10 cellular contexts compared by ENCODE assay signal in the genomic region with DNA sequence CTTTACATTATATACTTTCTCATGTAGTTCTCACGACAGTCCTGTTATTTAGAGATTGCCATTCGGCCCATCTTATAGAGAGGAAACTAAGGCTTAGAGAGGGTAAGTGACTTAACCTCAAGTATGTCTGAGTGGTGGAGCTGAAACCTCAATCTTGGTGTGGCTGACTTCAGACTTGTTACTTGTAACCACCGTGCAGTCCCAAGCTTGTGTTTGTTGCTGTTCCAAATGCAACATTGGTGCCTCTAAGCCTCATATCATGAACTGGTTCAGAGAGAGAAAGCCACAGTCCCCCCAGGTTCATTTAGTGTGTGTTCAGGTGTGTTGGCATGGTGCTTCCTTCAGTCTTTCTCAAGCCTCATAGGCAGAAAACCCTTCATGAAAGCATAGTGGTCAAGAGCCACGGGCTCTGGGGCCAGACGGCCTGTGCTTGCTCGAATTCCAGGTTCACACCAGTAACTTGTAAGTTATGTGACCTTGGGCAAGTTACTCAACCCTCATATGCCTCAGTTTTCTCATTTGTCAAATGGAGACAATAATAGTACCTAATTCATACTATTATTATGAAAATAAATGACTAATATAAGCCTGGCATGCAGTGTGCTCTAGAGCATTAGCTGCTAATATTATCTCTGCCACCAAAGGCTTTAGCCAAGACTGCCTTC. TPM values are rescaled to one million over a fixed set of nuclear protein-coding genes. Genes with fewer than 3 reads are reported as not detected.
DNase-seq lines count a peak whose midpoint lies in the region; ATAC-seq, FAIRE-seq and TF ChIP-seq lines count a peak whose summit lies in the region.
"Had no signal": no experiment of that assay in that cellular context is flagged by ENCODE, and none has a peak within 500 bp of the region (broad histone marks: within the 10 kb centered on the region; RNA-seq: fewer than 3 reads in every experiment).

No MANE protein-coding gene starts in this region.

- peaks cover 16% of the 10 kb centered on the region for H3K27me3 ChIP-seq in astrocyte (ENCODE audit: insufficient read depth, low read length)
- no peaks in the 10 kb centered on the region for H3K27me3 ChIP-seq in neural progenitor cell

- H3K79me2 ChIP-seq in astrocyte (ENCODE audit: insufficient read depth, low read length) (no peaks in the 10 kb centered on the region), neural progenitor cell (ENCODE audit: low read depth) (no peaks in the 10 kb centered on the region)

- DNase-seq in stimulated activated CD4-positive, alpha-beta T cell treated with anti-CD3 and anti-CD28 coated beads, Interleukin-1b, Interleukin-23, amount 100 ng/mL, for 48 hours, result peak; percentile 10
- DNase-seq in stimulated activated CD4-positive, alpha-beta T cell treated with anti-CD3 and anti-CD28 coated beads, Interleukin-12 subunit alpha, Interleukin-12 subunit beta, amount 100 ng/mL, for 4 hours, result no peak
- DNase-seq in astrocyte (ENCODE audit: low read depth) (peak; percentile 81), neural progenitor cell (ENCODE audit: low spot score) (no peak), iPS-NIHi7 (ENCODE audit: extremely low spot score) (no peak)
- no peak for DNase-seq in stimulated activated naive CD4-positive, alpha-beta T cell treated with Interleukin-2 at 50 U/mL for 16 hours (lab: John Stamatoyannopoulos, UW)
- no peak for DNase-seq in activated CD8-positive, alpha-beta memory T cell treated with anti-CD3 and anti-CD28 coated beads for 24 hours
- DNase-seq: KBM-7 had no signal

- no peak overlapping the region for H3K4me2 ChIP-seq in astrocyte (ENCODE audit: low read length)
- no peak overlapping the region for H3K4me2 ChIP-seq in neural progenitor cell

- H3K27ac Mint-ChIP-seq in astrocyte (ENCODE audit: unreplicated experiment), result no peak overlapping the region
- no peak overlapping the region for H3K27ac Mint-ChIP-seq in neural progenitor cell
- H3K27ac Mint-ChIP-seq: CD4-positive, CD25-positive, alpha-beta regulatory T cell had no signal

- H4K20me1 ChIP-seq in astrocyte (ENCODE audit: insufficient read depth, low read length) (no peaks in the 10 kb centered on the region), neural progenitor cell (ENCODE audit: low read depth) (no peaks in the 10 kb centered on the region)

- H3K4me3 ChIP-seq in astrocyte (ENCODE audit: insufficient read depth, low read depth, low read length) (no peak overlapping the region), neural progenitor cell (no peak overlapping the region)

- H3K4me3 Mint-ChIP-seq in astrocyte (ENCODE audit: unreplicated experiment), result no peak overlapping the region
- no peak overlapping the region for H3K4me3 Mint-ChIP-seq in neural progenitor cell

- H3K9ac ChIP-seq in astrocyte (ENCODE audit: low read length), result no peak overlapping the region
- no peak overlapping the region for H3K9ac ChIP-seq in neural progenitor cell

- FAIRE-seq in astrocyte (lab: Jason Lieb, UNC), result no peak

- no peaks in the 10 kb centered on the region for H3K36me3 Mint-ChIP-seq in astrocyte (ENCODE audit: low read depth, unreplicated experiment)
- H3K36me3 Mint-ChIP-seq in neural progenitor cell, result no peaks in the 10 kb centered on the region
- H3K36me3 Mint-ChIP-seq: CD4-positive, CD25-positive, alpha-beta regulatory T cell had no signal

- no peak overlapping the region for H3K27ac ChIP-seq in astrocyte (ENCODE audit: low read depth, low read length)
- no peak overlapping the region for H3K27ac ChIP-seq in neural progenitor cell

- peaks cover 11% of the 10 kb centered on the region for H3K4me1 Mint-ChIP-seq in astrocyte (ENCODE audit: low read depth, unreplicated experiment)
- peaks cover 8% of the 10 kb centered on the region for H3K4me1 Mint-ChIP-seq in neural progenitor cell

- peak; percentile 77 for ATAC-seq in HG03135 (IDR thresholded peaks at IDR 0.05; ENCODE audit: unreplicated experiment)

- H3K4me1 ChIP-seq in astrocyte (ENCODE audit: insufficient read depth, low read length) (peaks cover 4% of the 10 kb centered on the region), neural progenitor cell (peaks cover 10% of the 10 kb centered on the region)

- H3K9me3 ChIP-seq in astrocyte (ENCODE audit: insufficient read depth, low read depth, low read length) (no peaks in the 10 kb centered on the region), neural progenitor cell (ENCODE audit: low read depth) (no peaks in the 10 kb centered on the region)

- H3K36me3 ChIP-seq in astrocyte (ENCODE audit: insufficient read depth, low read length), result no peaks in the 10 kb centered on the region
- H3K36me3 ChIP-seq in neural progenitor cell, result no peaks in the 10 kb centered on the region

- no peak overlapping the region for H2AFZ ChIP-seq in astrocyte (ENCODE audit: low read depth, low read length)
- no peak overlapping the region for H2AFZ ChIP-seq in neural progenitor cell (replicated peaks)

- H3K9me3 Mint-ChIP-seq in astrocyte (ENCODE audit: unreplicated experiment) (no peaks in the 10 kb centered on the region), neural progenitor cell (no peaks in the 10 kb centered on the region)
- H3K9me3 Mint-ChIP-seq: CD4-positive, CD25-positive, alpha-beta regulatory T cell had no signal

- no peak for TF ChIP-seq CTCF in astrocyte (IDR thresholded peaks at IDR 0.05; ENCODE audit: insufficient read depth, low read depth, low read length)
- no peak for TF ChIP-seq CTCF in neural progenitor cell (IDR thresholded peaks at IDR 0.05)

- H3F3A ChIP-seq in neural progenitor cell (ENCODE audit: low read depth), result peaks cover 13% of the 10 kb centered on the region

- H3K27me3 Mint-ChIP-seq in astrocyte (ENCODE audit: low read depth, unreplicated experiment) (peaks cover 32% of the 10 kb centered on the region), neural progenitor cell (ENCODE audit: insufficient read depth, low read depth) (peaks cover 8% of the 10 kb centered on the region)
- H3K27me3 Mint-ChIP-seq: CD4-positive, CD25-positive, alpha-beta regulatory T cell had no signal

RNA-seq across cellular contexts. Expression of a gene that starts 39.9 kb away (rescaled TPM):
- total RNA-seq in astrocyte (10.7 and 23.8 TPM in 2 replicates), neural progenitor cell (ENCODE audit: low replicate concordance) (1.9 and 3.3 TPM in 2 replicates)

Comparison
In these comparisons a context has a peak if more than half of its experiments do, and no peak if none do; other contexts are left out.
1. DNase-seq: peak in stimulated activated CD4-positive, alpha-beta T cell treated with anti-CD3 and anti-CD28 coated beads, Interleukin-1b, Interleukin-23, amount 100 ng/mL, for 48 hours (single experiment) and astrocyte (single experiment); none in stimulated activated CD4-positive, alpha-beta T cell treated with anti-CD3 and anti-CD28 coated beads, Interleukin-12 subunit alpha, Interleukin-12 subunit beta, amount 100 ng/mL, for 4 hours (single experiment), stimulated activated naive CD4-positive, alpha-beta T cell treated with Interleukin-2 at 50 U/mL for 16 hours (single experiment), neural progenitor cell (single experiment), iPS-NIHi7 (single experiment) and activated CD8-positive, alpha-beta memory T cell treated with anti-CD3 and anti-CD28 coated beads for 24 hours (single experiment).